ENCODE assay signal across 17 cellular contexts in the genomic region with DNA sequence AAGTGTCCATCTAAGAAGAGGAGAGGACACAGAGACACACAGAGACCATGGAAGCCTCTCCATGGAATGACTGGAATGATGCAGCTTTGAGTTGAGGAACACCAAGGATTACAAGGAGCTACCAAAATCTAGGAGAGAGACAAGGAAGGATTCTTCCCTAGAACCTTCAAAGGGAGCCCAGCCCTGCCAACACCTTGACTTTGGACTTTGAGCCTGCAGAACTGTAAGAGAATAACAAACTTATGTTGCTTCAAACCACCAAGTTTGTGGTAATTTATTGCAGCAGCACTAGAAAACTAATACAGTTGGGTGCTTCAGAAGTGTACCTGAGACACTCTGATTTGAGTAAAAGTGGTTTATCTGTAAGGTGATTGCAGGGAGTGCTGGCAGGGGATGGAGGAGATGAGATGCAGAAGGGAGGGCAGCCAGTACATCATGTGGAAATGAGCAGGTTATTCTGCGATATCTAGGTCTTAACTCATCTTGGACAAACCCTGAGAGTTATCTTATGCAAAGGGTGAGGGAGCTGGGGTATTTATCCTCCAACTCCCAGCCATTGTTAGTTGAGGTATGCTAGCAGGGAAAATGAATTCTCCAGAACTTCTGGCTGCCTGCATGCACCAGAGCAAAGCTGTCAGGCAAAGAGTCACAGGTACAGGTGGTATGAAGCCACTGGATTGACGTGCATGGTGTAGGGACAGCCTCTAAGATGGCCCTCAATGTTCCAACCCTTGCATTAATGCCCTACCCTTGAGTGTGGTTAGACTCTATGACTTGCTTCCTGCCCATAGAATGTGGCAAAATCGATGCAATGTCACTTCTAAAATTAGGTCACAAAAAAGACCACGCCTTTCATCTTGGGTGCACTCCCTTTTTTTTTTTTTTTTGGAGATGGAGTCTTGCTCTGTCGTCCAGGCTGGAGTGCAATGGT. TPM values are rescaled to one million over a fixed set of nuclear protein-coding genes. Genes with fewer than 3 reads are reported as not detected.
DNase-seq lines count a peak whose midpoint lies in the region; FAIRE-seq and TF ChIP-seq lines count a peak whose summit lies in the region.
"Had no signal": no experiment of that assay in that cellular context is flagged by ENCODE, and none has a peak within 500 bp of the region (broad histone marks: within the 10 kb centered on the region; RNA-seq: fewer than 3 reads in every experiment).

No MANE protein-coding gene starts in this region.

- FAIRE-seq in GM12891 (lab: Jason Lieb, UNC) (peak; percentile 40), H1 (lab: Jason Lieb, UNC) (no peak)
- FAIRE-seq: A204.1 had no signal

- H2BK12ac ChIP-seq in H1 (ENCODE audit: low read depth, low read length), result no peak overlapping the region

- no peak overlapping the region for H4K91ac ChIP-seq in H1 (replicated peaks; ENCODE audit: insufficient read length, low read length)

- peak overlapping the region in 1 of 11 experiments; percentile 48; a peak in 2 of 22 replicates for H3K27ac ChIP-seq in BLaER1 treated with 17β-estradiol and CSF1 and Interleukin-3, amounts not matched to agents 10 nM and 100 nM
- no peak overlapping the region for H3K27ac ChIP-seq in H1 (ENCODE audit: low read depth, low read length)
- H3K27ac ChIP-seq: SJSA1 had no signal

- no peak overlapping the region for H3K18ac ChIP-seq in H1 (ENCODE audit: extremely low read depth, low read length)

- POLR2A ChIA-PET in H1 (lab: Charles Lee; ENCODE audit: partially characterized antibody), result interaction anchor here (1.3 kb wide), 1 partner anchor 20 kb away, joined by 3 read pairs; no protein-coding TSS in a partner anchor

- H3K79me2 ChIP-seq in H1 (ENCODE audit: control insufficient read depth in 1 of 2, insufficient read depth in 2 of 2, low read length in 2 of 2), result no peaks in the 10 kb centered on the region

- no peak for TF ChIP-seq EP300 in H1 (IDR thresholded peaks at IDR 0.05; ENCODE audit: borderline replicate concordance in 1 of 2, low read depth in 2 of 2, low read length in 2 of 2)

- no peak overlapping the region for H3K9ac ChIP-seq in BLaER1 treated with 17β-estradiol and CSF1 and Interleukin-3, amounts not matched to agents 10 nM and 100 nM
- H3K9ac ChIP-seq in H1 (replicated peaks in 1 of 4; ENCODE audit: extremely low read depth in 1 of 4, low read depth in 3 of 4, low read length in 3 of 4), result no peak overlapping the region

- no peak overlapping the region for H2AFZ ChIP-seq in H1 (ENCODE audit: low read length)

- no peaks in the 10 kb centered on the region for H3K27me3 ChIP-seq in BLaER1 treated with 17β-estradiol and CSF1 and Interleukin-3, amounts not matched to agents 10 nM and 100 nM
- H3K27me3 ChIP-seq in H1 (replicated peaks in 1 of 4; ENCODE audit: control insufficient read depth in 3 of 4, extremely low read depth in 1 of 4, insufficient read depth in 3 of 4, low read length in 3 of 4), result no peaks in the 10 kb centered on the region
- H3K27me3 ChIP-seq: BE2C, SJSA1 had no signal

- peak overlapping the region; percentile 65; the same call in 1 of the 2 replicates for H2AK5ac ChIP-seq in H1 (ENCODE audit: low read depth, low read length)

- 83% methylated on average over 4 of the region's 5 CpGs; no CpG with 5 or more reads in 1 of the 2 experiments for WGBS in H1 (ENCODE audit: extremely low coverage in 1 of 2, insufficient coverage in 1 of 2, insufficient read length in 1 of 2, insufficient replicate concordance in 2 of 2, low coverage in 1 of 2, low lambda C conversion rate in 2 of 2, missing lambda C conversion rate in 1 of 2), 2 experiments

- no peak overlapping the region for H2BK20ac ChIP-seq in H1 (ENCODE audit: low read length)

- peaks cover 0 to 16% (median 7%) of the 10 kb centered on the region in 10 experiments; a peak in 11 of 20 replicates for H3K4me1 ChIP-seq in BLaER1 treated with 17β-estradiol and CSF1 and Interleukin-3, amounts not matched to agents 10 nM and 100 nM
- no peaks in the 10 kb centered on the region for H3K4me1 ChIP-seq in H1 (replicated peaks in 1 of 4; ENCODE audit: control insufficient read depth in 3 of 4, insufficient read depth in 4 of 4, low read length in 3 of 4)
- H3K4me1 ChIP-seq: BE2C, SJSA1 had no signal

- TF ChIP-seq POLR2A in GM12891 (IDR thresholded peaks at IDR 0.05; ENCODE audit: low read depth, low read length), result no peak
- TF ChIP-seq POLR2A in H1 (IDR thresholded peaks at IDR 0.05; ENCODE audit: control extremely low read depth in 1 of 2, low read depth in 2 of 2, low read length in 2 of 2), result no peak

- H3K4me2 ChIP-seq in BLaER1 treated with 17β-estradiol and CSF1 and Interleukin-3, amounts not matched to agents 10 nM and 100 nM, result peak overlapping the region in 6 of 11 experiments; percentile 20 to 61 (median 32); a peak in 9 of 22 replicates
- no peak overlapping the region for H3K4me2 ChIP-seq in H1 (ENCODE audit: insufficient read depth in 1 of 2, low read depth in 2 of 2, low read length in 2 of 2)

- no peak overlapping the region for H4K5ac ChIP-seq in H1 (ENCODE audit: insufficient read length, low read depth, low read length)

- peaks cover 4 to 29% (median 11%) of the 10 kb centered on the region in 11 experiments; a peak in 19 of 22 replicates for H3K9me3 ChIP-seq in BLaER1 treated with 17β-estradiol and CSF1 and Interleukin-3, amounts not matched to agents 10 nM and 100 nM (replicated peaks in 1 of 11)
- H3K9me3 ChIP-seq in H1 (ENCODE audit: insufficient read depth in 2 of 2, low read depth in 1 of 2, low read length in 1 of 2), result no peaks in the 10 kb centered on the region
- H3K9me3 ChIP-seq: BE2C, SJSA1 had no signal

- no peak overlapping the region; the same call in 1 of the 2 replicates for H4K8ac ChIP-seq in H1 (ENCODE audit: extremely low read depth, insufficient read depth, low read length)

- TF ChIP-seq RAD21 in H1 (IDR thresholded peaks at IDR 0.05 in 1 of 2, conservative IDR thresholded peaks at IDR 0.05 in 1 of 2; ENCODE audit: low read depth in 2 of 2, low read length in 2 of 2), result no peak

- no peak overlapping the region for H3K14ac ChIP-seq in H1 (ENCODE audit: insufficient read length)

- no peak overlapping the region for H3K4ac ChIP-seq in H1 (replicated peaks; ENCODE audit: insufficient read length, low read depth, low read length)

- H3K36me3 ChIP-seq in BLaER1 treated with 17β-estradiol and CSF1 and Interleukin-3, amounts not matched to agents 10 nM and 100 nM, result no peaks in the 10 kb centered on the region
- H3K36me3 ChIP-seq in H1 (ENCODE audit: control insufficient read depth in 2 of 4, insufficient read depth in 4 of 4, low read length in 3 of 4), result no peaks in the 10 kb centered on the region
- H3K36me3 ChIP-seq: BE2C, SJSA1 had no signal

- H3K23ac ChIP-seq in H1 (ENCODE audit: insufficient read length), result no peak overlapping the region

- no peak for TF ChIP-seq CTCF in H1 (IDR thresholded peaks at IDR 0.05; ENCODE audit: control extremely low read depth in 1 of 3, insufficient read depth in 1 of 3, low read depth in 1 of 3, low read length in 3 of 3)

- no peak overlapping the region for H3K4me3 ChIP-seq in BLaER1 treated with 17β-estradiol and CSF1 and Interleukin-3, amounts not matched to agents 10 nM and 100 nM
- no peak overlapping the region for H3K4me3 ChIP-seq in H1 (ENCODE audit: extremely low read depth in 1 of 4, insufficient read depth in 2 of 4, low read depth in 3 of 4, low read length in 4 of 4)
- H3K4me3 ChIP-seq: SJSA1 had no signal

- H3K56ac ChIP-seq in H1 (replicated peaks; ENCODE audit: insufficient read length, low read depth, low read length), result no peak overlapping the region

- CTCF ChIA-PET in H1 (lab: Charles Lee; ENCODE audit: partially characterized antibody), result no interaction called here

- no peaks in the 10 kb centered on the region for H4K20me1 ChIP-seq in BLaER1 treated with 17β-estradiol and CSF1 and Interleukin-3, amounts not matched to agents 10 nM and 100 nM
- H4K20me1 ChIP-seq in H1 (replicated peaks in 1 of 2; ENCODE audit: control insufficient read depth in 1 of 2, insufficient read depth in 2 of 2, low read length in 2 of 2), result no peaks in the 10 kb centered on the region

- DNase-seq in GM12891 (ENCODE audit: insufficient read length, low spot score) (no peak), NOMO-1 treated with DMSO at 0.1 percent for 48 hours (lab: John Stamatoyannopoulos, UW; ENCODE audit: unreplicated experiment) (peak; percentile 48), H1 (ENCODE audit: low read depth in 1 of 2, low spot score in 2 of 2) (no peak), H4 (ENCODE audit: low spot score) (no peak), kidney glomerular epithelial cell (lab: John Stamatoyannopoulos, UW) (no peak), C1 segment of cervical spinal cord (lab: John Stamatoyannopoulos, UW) (no peak), NCI-H345 (lab: John Stamatoyannopoulos, UW) (no peak)
- DNase-seq: BE2C, DMS79 treated with DMSO at 0.1 percent for 48 hours, H9, NCI-H1417 treated with DMSO at 0.1 percent for 48 hours, NCI-H187 treated with DMSO at 0.1 percent for 48 hours, NCI-H226, NCI-H524 treated with DMSO at 0.1 percent for 48 hours had no signal

- no peak overlapping the region for H2BK15ac ChIP-seq in H1 (ENCODE audit: low read length)

- no peak overlapping the region for H2BK120ac ChIP-seq in H1 (replicated peaks; ENCODE audit: low read depth, low read length)

- no peak overlapping the region for H2BK5ac ChIP-seq in H1 (ENCODE audit: low read depth, low read length)

- H3K23me2 ChIP-seq in H1 (ENCODE audit: low read depth, low read length), result no peaks in the 10 kb centered on the region

- no peaks in the 10 kb centered on the region for H3K79me1 ChIP-seq in H1 (ENCODE audit: low read depth, low read length)

TF ChIP-seq in GM12891, 5 proteins besides CTCF, POLR2A, EP300 and RAD21 (continues in another document):
- TF ChIP-seq POLR2AphosphoS5 (IDR thresholded peaks at IDR 0.05; ENCODE audit: low read depth, low read length), result no peak
- no peak for TF ChIP-seq POU2F2 (IDR thresholded peaks at IDR 0.05; ENCODE audit: low read depth, low read length)
- TF ChIP-seq SPI1 (IDR thresholded peaks at IDR 0.05; ENCODE audit: low read depth, low read length), result no peak

TF ChIP-seq in H1, 55 proteins besides CTCF, POLR2A, EP300 and RAD21 (continues in another document):
- no peak for TF ChIP-seq TEAD4 (IDR thresholded peaks at IDR 0.05; ENCODE audit: low read depth, low read length)
- TF ChIP-seq SP2 (IDR thresholded peaks at IDR 0.05; ENCODE audit: low read length), result no peak
- no peak for TF ChIP-seq GTF2F1 (IDR thresholded peaks at IDR 0.05; ENCODE audit: borderline replicate concordance, low read depth, low read length)

RNA-seq across cellular contexts. Expression of gene ADGRL1, which starts 31.3 kb away (rescaled TPM):
- 1.3 TPM for polyA plus RNA-seq in GM12891 (2012; ENCODE audit: low read depth, missing spikeins)
- total RNA-seq in H1 (2021; fragmentation: NEBNext Ultra II Directional; extraction: Animal tissue kit (Norgen Biotek cat#: 25700)), result 112 and 119 TPM in 2 replicates
- 95.6 and 158 TPM in 2 replicates for polyA plus RNA-seq in H1 (2011; rRNA removed)
- polyA plus RNA-seq in H1 (2011; cell fraction: cytosol; rRNA removed), result 70.7 TPM
- polyA plus RNA-seq in H1 (2011; cell fraction: nucleus; rRNA removed), result 342 TPM
- 42.7 to 97.4 TPM (median 91.9 TPM) in 4 replicates for polyA plus RNA-seq in H1 (2012, experiment 1 of 2)
- polyA plus RNA-seq in H1 (2012, experiment 2 of 2), result 55.8 TPM
- polyA plus RNA-seq in H1 (2013, experiment 1 of 2), result 81.7 TPM
- polyA plus RNA-seq in H1 (2013, experiment 2 of 2), result 76.2 TPM
- 102 and 137 TPM in 2 replicates for polyA minus RNA-seq in H1 (2011; rRNA and poly(A)+ RNA removed)
- 97.0 TPM for polyA minus RNA-seq in H1 (2011; cell fraction: cytosol; rRNA and poly(A)+ RNA removed)
- polyA minus RNA-seq in H1 (2011; cell fraction: nucleus; rRNA and poly(A)+ RNA removed), result 130 TPM
- total RNA-seq in H4 (2014; rRNA removed; shearing (Covaris generic)), result 5.2 and 10.9 TPM in 2 replicates

Comparison
In these comparisons a context has a peak if more than half of its experiments do, and no peak if none do; other contexts are left out.
1. H3K4me2 ChIP-seq: peak in BLaER1 treated with 17β-estradiol and CSF1 and Interleukin-3, amounts not matched to agents 10 nM and 100 nM (6 of 11); none in H1 (0 of 2).